In the genomic region with DNA sequence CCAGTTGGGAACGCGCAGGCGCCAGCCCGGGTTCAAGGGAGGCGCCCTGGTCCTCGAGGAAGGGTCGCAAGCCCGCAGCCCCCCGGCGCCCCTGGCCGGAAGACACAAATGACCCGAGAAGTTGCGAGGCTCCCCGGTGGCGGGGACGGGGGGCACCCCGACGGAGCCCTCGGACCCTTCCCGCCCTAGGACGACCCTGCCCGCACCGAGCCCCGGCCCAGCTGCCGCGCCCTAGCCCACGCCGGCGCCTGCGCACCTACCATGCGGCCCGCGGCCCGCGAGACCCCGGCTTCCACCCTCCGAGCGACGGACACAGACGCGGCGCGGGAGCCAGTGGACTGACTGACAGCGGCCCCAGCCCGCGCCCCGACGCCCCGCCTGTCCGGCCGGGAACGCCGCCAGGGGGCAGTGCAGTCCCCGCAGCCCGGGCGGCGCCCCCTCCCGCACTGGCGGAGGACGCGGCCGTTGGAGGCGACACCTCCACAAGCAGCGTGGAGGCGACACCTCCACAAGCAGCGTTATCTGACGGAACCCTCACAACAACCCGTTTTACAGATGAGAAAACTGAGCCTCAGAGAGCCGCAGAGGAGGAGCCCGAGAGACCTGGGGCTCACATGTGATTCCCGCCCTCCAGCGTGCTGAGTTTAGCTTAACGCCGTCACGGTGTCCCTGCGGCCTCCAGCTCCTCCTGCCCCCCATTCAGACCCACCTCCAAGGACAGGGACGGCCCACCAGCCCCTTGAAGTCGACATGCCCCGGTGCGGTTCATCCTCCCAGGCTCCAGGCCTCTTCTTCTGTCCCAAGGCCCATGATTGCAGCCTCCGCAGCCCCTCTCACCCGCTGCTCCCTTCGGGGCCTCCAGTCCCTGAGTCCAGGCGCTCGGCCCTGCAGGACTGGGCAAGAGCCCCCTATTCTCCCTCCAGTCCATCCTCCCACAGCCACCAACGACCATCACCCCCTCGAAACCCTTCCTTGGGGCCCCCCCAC, we compare ENCODE assay signal across 1 cellular context.
TF ChIP-seq lines count a peak whose summit lies in the region.

Gene NMUR1 (minus strand): TSS at position 347 of the 987 bp plus-strand sequence. CDS start 84 bp downstream, at position 263.

TF ChIP-seq in HepG2, 621 proteins besides CTCF, POLR2A, EP300 and RAD21 (continued from another document and continues in another):
- TF ChIP-seq HMGXB3 (CRISPR knock-in tag; IDR thresholded peaks at IDR 0.05; ENCODE audit: borderline replicate concordance) = no peak
- no peak for TF ChIP-seq GPN1 (CRISPR knock-in tag; IDR thresholded peaks at IDR 0.05; ENCODE audit: borderline replicate concordance)
- TF ChIP-seq NFKBIZ (CRISPR knock-in tag; IDR thresholded peaks at IDR 0.05) = no peak
- TF ChIP-seq, protein P1, sequence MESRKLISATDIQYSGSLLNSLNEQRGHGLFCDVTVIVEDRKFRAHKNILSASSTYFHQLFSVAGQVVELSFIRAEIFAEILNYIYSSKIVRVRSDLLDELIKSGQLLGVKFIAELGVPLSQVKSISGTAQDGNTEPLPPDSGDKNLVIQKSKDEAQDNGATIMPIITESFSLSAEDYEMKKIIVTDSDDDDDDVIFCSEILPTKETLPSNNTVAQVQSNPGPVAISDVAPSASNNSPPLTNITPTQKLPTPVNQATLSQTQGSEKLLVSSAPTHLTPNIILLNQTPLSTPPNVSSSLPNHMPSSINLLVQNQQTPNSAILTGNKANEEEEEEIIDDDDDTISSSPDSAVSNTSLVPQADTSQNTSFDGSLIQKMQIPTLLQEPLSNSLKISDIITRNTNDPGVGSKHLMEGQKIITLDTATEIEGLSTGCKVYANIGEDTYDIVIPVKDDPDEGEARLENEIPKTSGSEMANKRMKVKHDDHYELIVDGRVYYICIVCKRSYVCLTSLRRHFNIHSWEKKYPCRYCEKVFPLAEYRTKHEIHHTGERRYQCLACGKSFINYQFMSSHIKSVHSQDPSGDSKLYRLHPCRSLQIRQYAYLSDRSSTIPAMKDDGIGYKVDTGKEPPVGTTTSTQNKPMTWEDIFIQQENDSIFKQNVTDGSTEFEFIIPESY (CRISPR knock-in tag; IDR thresholded peaks at IDR 0.05) = no peak
- 0 out of 2 replicates have a peak, but pooled peaks have one; percentile 35 for TF ChIP-seq YEATS4 (CRISPR knock-in tag; IDR thresholded peaks at IDR 0.05; ENCODE audit: borderline replicate concordance)
- TF ChIP-seq ZBTB8A (CRISPR knock-in tag; IDR thresholded peaks at IDR 0.05; ENCODE audit: borderline replicate concordance, low read depth) = no peak
- TF ChIP-seq FOXA1 (IDR thresholded peaks at IDR 0.05) = no peak
- no peak for TF ChIP-seq FOXA1 (CRISPR knock-in tag; IDR thresholded peaks at IDR 0.05)
- no peak for TF ChIP-seq CHD2 (IDR thresholded peaks at IDR 0.05; ENCODE audit: low read depth, low read length)
- TF ChIP-seq REPIN1 (CRISPR knock-in tag; IDR thresholded peaks at IDR 0.05; ENCODE audit: borderline replicate concordance, low read depth) = no peak
- no peak for TF ChIP-seq ATM (IDR thresholded peaks at IDR 0.05; ENCODE audit: borderline replicate concordance)
- TF ChIP-seq ZBTB7B (CRISPR knock-in tag; IDR thresholded peaks at IDR 0.05) = no peak
- no peak for TF ChIP-seq ZNF12 (CRISPR knock-in tag; IDR thresholded peaks at IDR 0.05)
- no peak for TF ChIP-seq ZNF282 (IDR thresholded peaks at IDR 0.05; ENCODE audit: partially characterized antibody)
- TF ChIP-seq ZSCAN29 (CRISPR knock-in tag; conservative IDR thresholded peaks at IDR 0.05) = no peak
- TF ChIP-seq TAF15 (IDR thresholded peaks at IDR 0.05; ENCODE audit: low read depth, low read length, poor library complexity, severe bottlenecking) = no peak
- no peak for TF ChIP-seq SNRNP70 (IDR thresholded peaks at IDR 0.05; ENCODE audit: low read depth, low read length)
- TF ChIP-seq TFDP2 (CRISPR knock-in tag; IDR thresholded peaks at IDR 0.05) = peak; percentile 42; the same call in 1 of the 2 replicates
- TF ChIP-seq, protein P2, sequence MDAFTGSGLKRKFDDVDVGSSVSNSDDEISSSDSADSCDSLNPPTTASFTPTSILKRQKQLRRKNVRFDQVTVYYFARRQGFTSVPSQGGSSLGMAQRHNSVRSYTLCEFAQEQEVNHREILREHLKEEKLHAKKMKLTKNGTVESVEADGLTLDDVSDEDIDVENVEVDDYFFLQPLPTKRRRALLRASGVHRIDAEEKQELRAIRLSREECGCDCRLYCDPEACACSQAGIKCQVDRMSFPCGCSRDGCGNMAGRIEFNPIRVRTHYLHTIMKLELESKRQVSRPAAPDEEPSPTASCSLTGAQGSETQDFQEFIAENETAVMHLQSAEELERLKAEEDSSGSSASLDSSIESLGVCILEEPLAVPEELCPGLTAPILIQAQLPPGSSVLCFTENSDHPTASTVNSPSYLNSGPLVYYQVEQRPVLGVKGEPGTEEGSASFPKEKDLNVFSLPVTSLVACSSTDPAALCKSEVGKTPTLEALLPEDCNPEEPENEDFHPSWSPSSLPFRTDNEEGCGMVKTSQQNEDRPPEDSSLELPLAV (CRISPR knock-in tag; conservative IDR thresholded peaks at IDR 0.05; ENCODE audit: low read depth) = no peak
- TF ChIP-seq, protein P3, sequence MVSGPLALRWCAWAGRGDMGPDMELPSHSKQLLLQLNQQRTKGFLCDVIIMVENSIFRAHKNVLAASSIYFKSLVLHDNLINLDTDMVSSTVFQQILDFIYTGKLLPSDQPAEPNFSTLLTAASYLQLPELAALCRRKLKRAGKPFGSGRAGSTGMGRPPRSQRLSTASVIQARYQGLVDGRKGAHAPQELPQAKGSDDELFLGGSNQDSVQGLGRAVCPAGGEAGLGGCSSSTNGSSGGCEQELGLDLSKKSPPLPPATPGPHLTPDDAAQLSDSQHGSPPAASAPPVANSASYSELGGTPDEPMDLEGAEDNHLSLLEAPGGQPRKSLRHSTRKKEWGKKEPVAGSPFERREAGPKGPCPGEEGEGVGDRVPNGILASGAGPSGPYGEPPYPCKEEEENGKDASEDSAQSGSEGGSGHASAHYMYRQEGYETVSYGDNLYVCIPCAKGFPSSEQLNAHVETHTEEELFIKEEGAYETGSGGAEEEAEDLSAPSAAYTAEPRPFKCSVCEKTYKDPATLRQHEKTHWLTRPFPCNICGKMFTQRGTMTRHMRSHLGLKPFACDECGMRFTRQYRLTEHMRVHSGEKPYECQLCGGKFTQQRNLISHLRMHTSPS (CRISPR knock-in tag; IDR thresholded peaks at IDR 0.05; ENCODE audit: low read depth) = no peak
- TF ChIP-seq, protein P4, sequence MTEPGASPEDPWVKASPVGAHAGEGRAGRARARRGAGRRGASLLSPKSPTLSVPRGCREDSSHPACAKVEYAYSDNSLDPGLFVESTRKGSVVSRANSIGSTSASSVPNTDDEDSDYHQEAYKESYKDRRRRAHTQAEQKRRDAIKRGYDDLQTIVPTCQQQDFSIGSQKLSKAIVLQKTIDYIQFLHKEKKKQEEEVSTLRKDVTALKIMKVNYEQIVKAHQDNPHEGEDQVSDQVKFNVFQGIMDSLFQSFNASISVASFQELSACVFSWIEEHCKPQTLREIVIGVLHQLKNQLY (CRISPR knock-in tag; IDR thresholded peaks at IDR 0.05) = no peak
- TF ChIP-seq STAG1 (CRISPR knock-in tag; IDR thresholded peaks at IDR 0.05) = peak; percentile 46; the same call in 1 of the 2 replicates
- no peak for TF ChIP-seq ARNTL (CRISPR knock-in tag; IDR thresholded peaks at IDR 0.05)
- no peak for TF ChIP-seq SRY (CRISPR knock-in tag; IDR thresholded peaks at IDR 0.05)
- TF ChIP-seq LRRFIP1 (CRISPR knock-in tag; conservative IDR thresholded peaks at IDR 0.05) = no peak
- TF ChIP-seq, protein P5, sequence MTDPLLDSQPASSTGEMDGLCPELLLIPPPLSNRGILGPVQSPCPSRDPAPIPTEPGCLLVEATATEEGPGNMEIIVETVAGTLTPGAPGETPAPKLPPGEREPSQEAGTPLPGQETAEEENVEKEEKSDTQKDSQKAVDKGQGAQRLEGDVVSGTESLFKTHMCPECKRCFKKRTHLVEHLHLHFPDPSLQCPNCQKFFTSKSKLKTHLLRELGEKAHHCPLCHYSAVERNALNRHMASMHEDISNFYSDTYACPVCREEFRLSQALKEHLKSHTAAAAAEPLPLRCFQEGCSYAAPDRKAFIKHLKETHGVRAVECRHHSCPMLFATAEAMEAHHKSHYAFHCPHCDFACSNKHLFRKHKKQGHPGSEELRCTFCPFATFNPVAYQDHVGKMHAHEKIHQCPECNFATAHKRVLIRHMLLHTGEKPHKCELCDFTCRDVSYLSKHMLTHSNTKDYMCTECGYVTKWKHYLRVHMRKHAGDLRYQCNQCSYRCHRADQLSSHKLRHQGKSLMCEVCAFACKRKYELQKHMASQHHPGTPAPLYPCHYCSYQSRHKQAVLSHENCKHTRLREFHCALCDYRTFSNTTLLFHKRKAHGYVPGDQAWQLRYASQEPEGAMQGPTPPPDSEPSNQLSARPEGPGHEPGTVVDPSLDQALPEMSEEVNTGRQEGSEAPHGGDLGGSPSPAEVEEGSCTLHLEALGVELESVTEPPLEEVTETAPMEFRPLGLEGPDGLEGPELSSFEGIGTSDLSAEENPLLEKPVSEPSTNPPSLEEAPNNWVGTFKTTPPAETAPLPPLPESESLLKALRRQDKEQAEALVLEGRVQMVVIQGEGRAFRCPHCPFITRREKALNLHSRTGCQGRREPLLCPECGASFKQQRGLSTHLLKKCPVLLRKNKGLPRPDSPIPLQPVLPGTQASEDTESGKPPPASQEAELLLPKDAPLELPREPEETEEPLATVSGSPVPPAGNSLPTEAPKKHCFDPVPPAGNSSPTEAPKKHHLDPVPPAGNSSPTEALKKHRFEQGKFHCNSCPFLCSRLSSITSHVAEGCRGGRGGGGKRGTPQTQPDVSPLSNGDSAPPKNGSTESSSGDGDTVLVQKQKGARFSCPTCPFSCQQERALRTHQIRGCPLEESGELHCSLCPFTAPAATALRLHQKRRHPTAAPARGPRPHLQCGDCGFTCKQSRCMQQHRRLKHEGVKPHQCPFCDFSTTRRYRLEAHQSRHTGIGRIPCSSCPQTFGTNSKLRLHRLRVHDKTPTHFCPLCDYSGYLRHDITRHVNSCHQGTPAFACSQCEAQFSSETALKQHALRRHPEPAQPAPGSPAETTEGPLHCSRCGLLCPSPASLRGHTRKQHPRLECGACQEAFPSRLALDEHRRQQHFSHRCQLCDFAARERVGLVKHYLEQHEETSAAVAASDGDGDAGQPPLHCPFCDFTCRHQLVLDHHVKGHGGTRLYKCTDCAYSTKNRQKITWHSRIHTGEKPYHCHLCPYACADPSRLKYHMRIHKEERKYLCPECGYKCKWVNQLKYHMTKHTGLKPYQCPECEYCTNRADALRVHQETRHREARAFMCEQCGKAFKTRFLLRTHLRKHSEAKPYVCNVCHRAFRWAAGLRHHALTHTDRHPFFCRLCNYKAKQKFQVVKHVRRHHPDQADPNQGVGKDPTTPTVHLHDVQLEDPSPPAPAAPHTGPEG (CRISPR knock-in tag; IDR thresholded peaks at IDR 0.05) = no peak
- no peak for TF ChIP-seq CBX1 (IDR thresholded peaks at IDR 0.05; ENCODE audit: low read depth)
